In the genomic region with DNA sequence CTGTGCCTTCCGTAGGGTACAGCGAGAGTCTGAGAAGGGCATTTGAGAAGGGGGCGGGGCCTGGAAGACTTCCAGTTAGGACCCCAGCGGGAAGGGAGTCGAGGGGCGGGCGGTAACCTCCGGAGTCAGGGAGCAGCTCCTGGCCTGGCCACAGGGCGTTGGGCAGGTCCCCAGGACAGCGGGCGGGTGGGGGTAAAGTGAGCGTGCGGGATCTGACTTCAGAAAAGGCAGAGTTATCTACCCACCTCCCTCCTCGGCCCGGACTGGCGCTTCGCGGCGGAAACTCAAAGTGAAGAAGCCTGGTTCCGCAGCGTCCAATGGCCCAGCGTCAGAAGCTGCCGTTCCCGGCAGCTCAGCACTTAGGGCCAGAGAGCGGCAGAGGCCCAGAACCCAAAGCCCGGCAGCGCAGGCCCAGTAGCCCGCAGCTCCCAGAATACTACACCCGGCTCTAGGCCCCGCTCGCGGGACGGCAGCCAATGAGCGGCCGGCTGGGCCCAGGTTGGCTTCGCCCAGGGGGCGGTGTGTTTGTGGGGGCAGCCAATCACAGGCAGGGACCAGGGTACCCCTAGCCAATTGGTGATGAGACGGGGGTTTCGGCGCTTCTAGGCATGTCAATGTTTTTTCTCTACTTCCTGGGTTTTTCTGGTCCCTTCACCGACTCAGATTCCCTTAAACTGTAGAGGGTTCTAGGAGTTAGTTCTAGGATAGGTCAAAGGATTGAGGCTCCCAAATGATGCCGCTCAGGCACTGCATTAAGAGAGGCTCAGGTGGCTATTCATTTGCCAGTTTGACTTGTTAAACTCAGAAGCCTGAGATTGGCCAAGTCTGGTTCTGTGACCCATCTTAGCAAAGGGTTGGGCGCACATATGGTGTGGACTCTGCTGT, we compare ENCODE assay signal across 8 cellular contexts. TPM values are rescaled to one million over a fixed set of nuclear protein-coding genes. Genes with fewer than 3 reads are reported as not detected.
DNase-seq lines count a peak whose midpoint lies in the region; ATAC-seq lines count a peak whose summit lies in the region.

Gene TRIM68, minus strand, starts transcription at position 450 of the 885 bp plus-strand sequence. CDS start 2,727 bp downstream, outside the sequence.

- H3K27ac ChIP-seq in ACC112 (ENCODE audit: low read depth, low read length), result peak within 1 kb of the TSS; percentile 77

- H3K36me3 ChIP-seq in ACC112 (ENCODE audit: insufficient read depth, low read length), result peaks cover 10% of the 10 kb centered on the region

- H2AFZ ChIP-seq in ACC112 (ENCODE audit: low read length, unreplicated experiment), result peak within 1 kb of the TSS; percentile 99

- peak within 1 kb of the TSS; percentile 91 for H3K4me3 ChIP-seq in ACC112 (ENCODE audit: low read depth, low read length)

- peaks cover 15% of the 10 kb centered on the region for H3K4me1 ChIP-seq in ACC112 (ENCODE audit: control insufficient read depth, insufficient read depth, low read length, unreplicated experiment)

- DNase-seq in NCI-H345 treated with DMSO at 0.1 percent for 48 hours (lab: John Stamatoyannopoulos, UW; ENCODE audit: unreplicated experiment), result peak; percentile 30
- peak; percentile 93 for DNase-seq in activated CD4-positive, CD25-positive, alpha-beta regulatory T cell treated with anti-CD3 and anti-CD28 coated beads, Interleukin-2, amount 50 U/mL, for 72 hours
- peak; percentile 97 for DNase-seq in cerebellum (ENCODE audit: low spot score)
- peak; percentile 99 for DNase-seq in islet precursor cell
- DNase-seq in stimulated activated CD4-positive, alpha-beta T cell treated with anti-CD3 and anti-CD28 coated beads, Interleukin-15, amount 100 ng/mL, for 24 hours, result peak; percentile 96

- no peaks in the 10 kb centered on the region for H3K27me3 ChIP-seq in ACC112 (ENCODE audit: insufficient read depth, low read length)

- peaks cover 7% of the 10 kb centered on the region for H3K79me2 ChIP-seq in ACC112 (ENCODE audit: control insufficient read depth, insufficient read depth, low read length, unreplicated experiment)

- peak; percentile 97 for ATAC-seq in GM18870 (IDR thresholded peaks at IDR 0.05; ENCODE audit: unreplicated experiment)
- peak; percentile 100 for ATAC-seq in HG03135 (IDR thresholded peaks at IDR 0.05; ENCODE audit: unreplicated experiment)

RNA-seq across cellular contexts. Expression of gene TRIM68, which starts in this region (rescaled TPM):
- 12.2 TPM for total RNA-seq in cerebellum

Comparison
In these comparisons a context has a peak if more than half of its experiments do, and no peak if none do; other contexts are left out.
1. Peak in every context shown above with its lines: DNase-seq, ATAC-seq, H3K4me3 ChIP-seq and H3K27ac ChIP-seq.
2. DNase-seq: peak in every context shown above with its lines; median percentile 99 in islet precursor cell; 97 in cerebellum; 96 in stimulated activated CD4-positive, alpha-beta T cell treated with anti-CD3 and anti-CD28 coated beads, Interleukin-15, amount 100 ng/mL, for 24 hours; 93 in activated CD4-positive, CD25-positive, alpha-beta regulatory T cell treated with anti-CD3 and anti-CD28 coated beads, Interleukin-2, amount 50 U/mL, for 72 hours; 30 in NCI-H345 treated with DMSO at 0.1 percent for 48 hours.